In the genomic region with DNA sequence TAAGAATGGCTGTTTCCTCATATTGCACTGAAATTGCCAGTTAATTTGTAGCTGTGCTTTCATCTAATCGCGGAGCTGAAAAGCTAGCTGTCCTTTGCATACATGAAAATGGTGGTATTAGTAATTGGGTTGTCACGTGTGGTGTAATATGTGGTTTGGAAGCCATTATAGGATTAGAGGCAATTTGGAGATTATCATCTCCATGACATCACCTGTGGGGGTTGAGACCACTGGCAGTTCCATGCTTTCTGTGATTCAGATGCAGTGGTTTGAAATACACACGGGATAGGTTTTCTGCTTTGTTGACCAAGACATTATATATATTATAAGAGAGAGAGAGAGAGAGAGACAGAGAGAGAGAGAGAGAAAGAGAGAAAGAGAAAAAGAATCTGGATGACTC, we compare ENCODE assay signal across 30 cellular contexts.
"Had no signal": no experiment of that assay in that cellular context is flagged by ENCODE, and none has a peak within 500 bp of the region (broad histone marks: within the 10 kb centered on the region; RNA-seq: fewer than 3 reads in every experiment).

No MANE protein-coding gene starts in this region.

- H3K4me1 Mint-ChIP-seq: activated CD4-positive, alpha-beta T cell treated with anti-CD3 and anti-CD28 coated beads for 36 hours; activated CD8-positive, alpha-beta memory T cell treated with anti-CD3 and anti-CD28 coated beads, Interleukin-2, amount 10 ng/mL, durations not matched to agents 7 days and 5 days; memory B cell; naive thymus-derived CD4-positive, alpha-beta T cell; stimulated activated effector memory CD8-positive, alpha-beta T cell treated with anti-CD3 and anti-CD28 coated beads, Interleukin-12 subunit alpha, Interleukin-12 subunit beta, amount 100 ng/mL, for 72 hours had no signal

- H3K27me3 ChIP-seq: breast epithelium, pancreas, sigmoid colon had no signal

- H3K27ac ChIP-seq: breast epithelium, esophagus muscularis mucosa, foreskin keratinocyte, heart left ventricle, pancreas, prostate gland, sigmoid colon, thoracic aorta had no signal

- H3K27ac Mint-ChIP-seq: activated CD4-positive, alpha-beta T cell treated with anti-CD3 and anti-CD28 coated beads for 36 hours; activated CD8-positive, alpha-beta memory T cell treated with anti-CD3 and anti-CD28 coated beads, Interleukin-2, amount 10 ng/mL, durations not matched to agents 7 days and 5 days; activated CD8-positive, alpha-beta T cell treated with anti-CD3 and anti-CD28 coated beads, Interleukin-2, amount 10 ng/mL, durations not matched to agents 7 days and 5 days; activated naive CD4-positive, alpha-beta T cell treated with anti-CD3 and anti-CD28 coated beads, Interleukin-2, amount 50 U/mL, for 72 hours; activated T-cell treated with anti-CD3 and anti-CD28 coated beads, Interleukin-2, amount 50 U/mL, for 72 hours; memory B cell; naive thymus-derived CD4-positive, alpha-beta T cell; stimulated activated effector memory CD8-positive, alpha-beta T cell treated with anti-CD3 and anti-CD28 coated beads, Interleukin-12 subunit alpha, Interleukin-12 subunit beta, amount 100 ng/mL, for 72 hours; stimulated activated naive CD8-positive, alpha-beta T cell treated with anti-CD3 and anti-CD28 coated beads, Interleukin-15, Interleukin-2, amounts not matched to agents 100 ng/mL and 50 ng/mL, for 24 hours had no signal

- H3K27me3 Mint-ChIP-seq: activated CD8-positive, alpha-beta memory T cell treated with anti-CD3 and anti-CD28 coated beads, Interleukin-2, amount 10 ng/mL, durations not matched to agents 7 days and 5 days had no signal

- ATAC-seq: activated CD4-positive, alpha-beta T cell treated with anti-CD3 and anti-CD28 coated beads for 36 hours; activated CD8-positive, alpha-beta memory T cell treated with anti-CD3 and anti-CD28 coated beads, Interleukin-2, amount 10 ng/mL, durations not matched to agents 7 days and 5 days; activated CD8-positive, alpha-beta T cell treated with anti-CD3 and anti-CD28 coated beads, Interleukin-2, amount 10 ng/mL, durations not matched to agents 7 days and 5 days; activated naive CD4-positive, alpha-beta T cell treated with anti-CD3 and anti-CD28 coated beads, Interleukin-2, amount 50 U/mL, for 72 hours; activated T-cell treated with anti-CD3 and anti-CD28 coated beads, Interleukin-2, amount 50 U/mL, for 72 hours; foreskin keratinocyte; heart left ventricle; naive thymus-derived CD4-positive, alpha-beta T cell; pancreas; stimulated activated effector memory CD8-positive, alpha-beta T cell treated with anti-CD3 and anti-CD28 coated beads, Interleukin-12 subunit alpha, Interleukin-12 subunit beta, amount 100 ng/mL, for 72 hours had no signal

- H3K4me3 Mint-ChIP-seq: activated CD4-positive, alpha-beta T cell treated with anti-CD3 and anti-CD28 coated beads for 36 hours; activated CD8-positive, alpha-beta memory T cell treated with anti-CD3 and anti-CD28 coated beads, Interleukin-2, amount 10 ng/mL, durations not matched to agents 7 days and 5 days; activated CD8-positive, alpha-beta T cell treated with anti-CD3 and anti-CD28 coated beads, Interleukin-2, amount 10 ng/mL, durations not matched to agents 7 days and 5 days; activated T-cell treated with anti-CD3 and anti-CD28 coated beads, Interleukin-2, amount 50 U/mL, for 72 hours; memory B cell; naive thymus-derived CD4-positive, alpha-beta T cell; neural crest cell; stimulated activated effector memory CD8-positive, alpha-beta T cell treated with anti-CD3 and anti-CD28 coated beads, Interleukin-12 subunit alpha, Interleukin-12 subunit beta, amount 100 ng/mL, for 72 hours; stimulated activated naive CD8-positive, alpha-beta T cell treated with anti-CD3 and anti-CD28 coated beads, Interleukin-15, Interleukin-2, amounts not matched to agents 100 ng/mL and 50 ng/mL, for 24 hours had no signal

- H3K4me1 ChIP-seq: breast epithelium, esophagus muscularis mucosa, foreskin keratinocyte, heart left ventricle, pancreas, prostate gland, sigmoid colon had no signal

- H3K36me3 Mint-ChIP-seq: activated CD8-positive, alpha-beta memory T cell treated with anti-CD3 and anti-CD28 coated beads, Interleukin-2, amount 10 ng/mL, durations not matched to agents 7 days and 5 days; activated naive CD4-positive, alpha-beta T cell treated with anti-CD3 and anti-CD28 coated beads, Interleukin-2, amount 50 U/mL, for 72 hours; memory B cell; naive thymus-derived CD4-positive, alpha-beta T cell; stimulated activated effector memory CD8-positive, alpha-beta T cell treated with anti-CD3 and anti-CD28 coated beads, Interleukin-12 subunit alpha, Interleukin-12 subunit beta, amount 100 ng/mL, for 72 hours had no signal

- H3K9me3 ChIP-seq: breast epithelium, esophagus muscularis mucosa, heart left ventricle, pancreas, prostate gland, sigmoid colon, thoracic aorta had no signal

- H3K4me3 ChIP-seq: breast epithelium, esophagus muscularis mucosa, heart left ventricle, pancreas, prostate gland, sigmoid colon, thoracic aorta had no signal

- DNase-seq: activated CD4-positive, alpha-beta T cell treated with anti-CD3 and anti-CD28 coated beads for 36 hours; activated CD4-positive, CD25-positive, alpha-beta regulatory T cell; activated CD8-positive, alpha-beta memory T cell treated with anti-CD3 and anti-CD28 coated beads, Interleukin-2, amount 10 ng/mL, durations not matched to agents 7 days and 5 days; activated CD8-positive, alpha-beta T cell treated with anti-CD3 and anti-CD28 coated beads, Interleukin-2, amount 10 ng/mL, durations not matched to agents 7 days and 5 days; activated naive CD4-positive, alpha-beta T cell; activated T-cell treated with anti-CD3 and anti-CD28 coated beads, Interleukin-2, amount 50 U/mL, for 72 hours; central memory CD4-positive, alpha-beta T cell; dermis blood vessel endothelial cell; effector CD4-positive, alpha-beta T cell; foreskin keratinocyte; heart left ventricle; hypothalamus; midbrain; naive thymus-derived CD4-positive, alpha-beta T cell; nucleus accumbens; pancreas; retina; sigmoid colon; small intestine; stimulated activated CD4-positive, alpha-beta T cell treated with anti-CD3 and anti-CD28 coated beads, Interleukin-4, amount 100 ng/mL, for 24 hours; trophoblast cell had no signal

- H3K9me3 Mint-ChIP-seq: activated naive CD4-positive, alpha-beta T cell treated with anti-CD3 and anti-CD28 coated beads, Interleukin-2, amount 50 U/mL, for 72 hours; activated T-cell treated with anti-CD3 and anti-CD28 coated beads, Interleukin-2, amount 50 U/mL, for 72 hours; memory B cell; neural crest cell; stimulated activated effector memory CD8-positive, alpha-beta T cell treated with anti-CD3 and anti-CD28 coated beads, Interleukin-12 subunit alpha, Interleukin-12 subunit beta, amount 100 ng/mL, for 72 hours; stimulated activated naive CD8-positive, alpha-beta T cell treated with anti-CD3 and anti-CD28 coated beads, Interleukin-15, Interleukin-2, amounts not matched to agents 100 ng/mL and 50 ng/mL, for 24 hours had no signal

- H3K36me3 ChIP-seq: breast epithelium, esophagus muscularis mucosa, heart left ventricle, pancreas, prostate gland, sigmoid colon, thoracic aorta had no signal
